1 cellular context compared by ENCODE assay signal in the genomic region with DNA sequence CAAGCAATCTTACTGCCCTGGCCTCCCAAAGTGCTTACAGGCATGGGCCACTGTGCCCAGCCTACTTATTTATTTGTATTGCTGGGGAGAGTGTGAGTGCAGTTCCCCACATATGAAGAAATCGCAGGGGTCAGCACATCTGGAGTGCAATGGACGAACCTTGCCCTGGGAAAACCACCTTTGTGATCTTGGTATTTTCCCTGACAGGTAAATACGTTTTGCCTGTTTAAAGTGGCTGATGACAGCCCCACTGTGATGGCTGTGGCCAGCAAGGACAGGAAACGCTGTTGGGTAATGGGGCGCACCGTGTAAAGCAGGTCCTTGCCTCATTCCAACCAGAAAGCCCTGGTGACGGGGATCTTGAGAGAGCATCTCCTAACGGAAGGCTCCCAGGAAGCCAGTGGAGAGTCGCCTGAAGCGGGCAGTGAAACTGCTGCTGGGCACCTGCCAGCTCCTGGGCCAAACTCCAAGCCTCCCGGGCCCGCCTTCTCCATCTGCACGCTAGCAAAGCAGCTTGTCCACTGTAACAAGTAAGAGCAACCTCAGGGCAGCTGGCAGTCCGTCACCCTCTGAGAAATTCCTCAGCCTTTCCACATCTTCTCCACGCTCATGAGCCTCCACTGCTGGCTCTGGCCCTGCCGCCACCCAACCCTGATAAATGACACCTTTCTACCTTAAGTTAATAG.
TF ChIP-seq lines count a peak whose summit lies in the region.

No MANE protein-coding gene starts in this region.

TF ChIP-seq in HepG2, 621 proteins besides CTCF, POLR2A, EP300 and RAD21 (continued from another document and continues in another):
- TF ChIP-seq, protein P1, sequence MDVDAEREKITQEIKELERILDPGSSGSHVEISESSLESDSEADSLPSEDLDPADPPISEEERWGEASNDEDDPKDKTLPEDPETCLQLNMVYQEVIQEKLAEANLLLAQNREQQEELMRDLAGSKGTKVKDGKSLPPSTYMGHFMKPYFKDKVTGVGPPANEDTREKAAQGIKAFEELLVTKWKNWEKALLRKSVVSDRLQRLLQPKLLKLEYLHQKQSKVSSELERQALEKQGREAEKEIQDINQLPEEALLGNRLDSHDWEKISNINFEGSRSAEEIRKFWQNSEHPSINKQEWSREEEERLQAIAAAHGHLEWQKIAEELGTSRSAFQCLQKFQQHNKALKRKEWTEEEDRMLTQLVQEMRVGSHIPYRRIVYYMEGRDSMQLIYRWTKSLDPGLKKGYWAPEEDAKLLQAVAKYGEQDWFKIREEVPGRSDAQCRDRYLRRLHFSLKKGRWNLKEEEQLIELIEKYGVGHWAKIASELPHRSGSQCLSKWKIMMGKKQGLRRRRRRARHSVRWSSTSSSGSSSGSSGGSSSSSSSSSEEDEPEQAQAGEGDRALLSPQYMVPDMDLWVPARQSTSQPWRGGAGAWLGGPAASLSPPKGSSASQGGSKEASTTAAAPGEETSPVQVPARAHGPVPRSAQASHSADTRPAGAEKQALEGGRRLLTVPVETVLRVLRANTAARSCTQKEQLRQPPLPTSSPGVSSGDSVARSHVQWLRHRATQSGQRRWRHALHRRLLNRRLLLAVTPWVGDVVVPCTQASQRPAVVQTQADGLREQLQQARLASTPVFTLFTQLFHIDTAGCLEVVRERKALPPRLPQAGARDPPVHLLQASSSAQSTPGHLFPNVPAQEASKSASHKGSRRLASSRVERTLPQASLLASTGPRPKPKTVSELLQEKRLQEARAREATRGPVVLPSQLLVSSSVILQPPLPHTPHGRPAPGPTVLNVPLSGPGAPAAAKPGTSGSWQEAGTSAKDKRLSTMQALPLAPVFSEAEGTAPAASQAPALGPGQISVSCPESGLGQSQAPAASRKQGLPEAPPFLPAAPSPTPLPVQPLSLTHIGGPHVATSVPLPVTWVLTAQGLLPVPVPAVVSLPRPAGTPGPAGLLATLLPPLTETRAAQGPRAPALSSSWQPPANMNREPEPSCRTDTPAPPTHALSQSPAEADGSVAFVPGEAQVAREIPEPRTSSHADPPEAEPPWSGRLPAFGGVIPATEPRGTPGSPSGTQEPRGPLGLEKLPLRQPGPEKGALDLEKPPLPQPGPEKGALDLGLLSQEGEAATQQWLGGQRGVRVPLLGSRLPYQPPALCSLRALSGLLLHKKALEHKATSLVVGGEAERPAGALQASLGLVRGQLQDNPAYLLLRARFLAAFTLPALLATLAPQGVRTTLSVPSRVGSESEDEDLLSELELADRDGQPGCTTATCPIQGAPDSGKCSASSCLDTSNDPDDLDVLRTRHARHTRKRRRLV (CRISPR knock-in tag; IDR thresholded peaks at IDR 0.05): no peak
- TF ChIP-seq, protein P2, sequence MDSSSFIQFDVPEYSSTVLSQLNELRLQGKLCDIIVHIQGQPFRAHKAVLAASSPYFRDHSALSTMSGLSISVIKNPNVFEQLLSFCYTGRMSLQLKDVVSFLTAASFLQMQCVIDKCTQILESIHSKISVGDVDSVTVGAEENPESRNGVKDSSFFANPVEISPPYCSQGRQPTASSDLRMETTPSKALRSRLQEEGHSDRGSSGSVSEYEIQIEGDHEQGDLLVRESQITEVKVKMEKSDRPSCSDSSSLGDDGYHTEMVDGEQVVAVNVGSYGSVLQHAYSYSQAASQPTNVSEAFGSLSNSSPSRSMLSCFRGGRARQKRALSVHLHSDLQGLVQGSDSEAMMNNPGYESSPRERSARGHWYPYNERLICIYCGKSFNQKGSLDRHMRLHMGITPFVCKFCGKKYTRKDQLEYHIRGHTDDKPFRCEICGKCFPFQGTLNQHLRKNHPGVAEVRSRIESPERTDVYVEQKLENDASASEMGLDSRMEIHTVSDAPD (CRISPR knock-in tag; IDR thresholded peaks at IDR 0.05): no peak
- TF ChIP-seq SMC3 (IDR thresholded peaks at IDR 0.05; ENCODE audit: low read length) (no peak), NCOA1 (CRISPR knock-in tag; IDR thresholded peaks at IDR 0.05) (no peak), MED1 (CRISPR knock-in tag; IDR thresholded peaks at IDR 0.05) (no peak), ZNF616 (CRISPR knock-in tag; IDR thresholded peaks at IDR 0.05; ENCODE audit: low read depth) (no peak), ZNF329 (CRISPR knock-in tag; IDR thresholded peaks at IDR 0.05; ENCODE audit: low read depth) (no peak), ZNF143 (CRISPR knock-in tag; IDR thresholded peaks at IDR 0.05) (peak; percentile 35; the same call in 1 of the 2 replicates), NRL (CRISPR knock-in tag; IDR thresholded peaks at IDR 0.05; ENCODE audit: borderline replicate concordance) (no peak), ZNF10 (CRISPR knock-in tag; IDR thresholded peaks at IDR 0.05; ENCODE audit: borderline replicate concordance, low read depth) (no peak), JUNB (CRISPR knock-in tag; IDR thresholded peaks at IDR 0.05; ENCODE audit: borderline replicate concordance) (no peak), FOXP1 (IDR thresholded peaks at IDR 0.05) (no peak), FOXP1 (CRISPR knock-in tag; IDR thresholded peaks at IDR 0.05) (0 out of 2 replicates have a peak, but pooled peaks have one; percentile 12), NR2F2 (IDR thresholded peaks at IDR 0.05; ENCODE audit: borderline replicate concordance, low read depth) (0 out of 2 replicates have a peak, but pooled peaks have one; percentile 17), EEA1 (CRISPR knock-in tag; IDR thresholded peaks at IDR 0.05; ENCODE audit: borderline replicate concordance) (no peak), ZNF264 (CRISPR knock-in tag; IDR thresholded peaks at IDR 0.05) (no peak), ZC3H13 (CRISPR knock-in tag; IDR thresholded peaks at IDR 0.05) (no peak), POLR2G (IDR thresholded peaks at IDR 0.05; ENCODE audit: low read depth, low read length) (no peak), ZNF343 (CRISPR knock-in tag; IDR thresholded peaks at IDR 0.05) (no peak), ESRRA (CRISPR knock-in tag; IDR thresholded peaks at IDR 0.05; ENCODE audit: low read depth) (no peak), ZNF713 (CRISPR knock-in tag; IDR thresholded peaks at IDR 0.05) (no peak), ZEB1 (IDR thresholded peaks at IDR 0.05; ENCODE audit: insufficient replicate concordance, low read depth) (peak; percentile 63), ZBTB42 (CRISPR knock-in tag; IDR thresholded peaks at IDR 0.05) (peak; percentile 93), ZFAT (CRISPR knock-in tag; conservative IDR thresholded peaks at IDR 0.05) (no peak), GABPB1 (CRISPR knock-in tag; IDR thresholded peaks at IDR 0.05) (no peak), CREB1 (IDR thresholded peaks at IDR 0.05) (no peak), CREB1 (CRISPR knock-in tag; IDR thresholded peaks at IDR 0.05) (no peak), TBX2 (CRISPR knock-in tag; IDR thresholded peaks at IDR 0.05; ENCODE audit: borderline replicate concordance) (peak; percentile 25; the same call in 1 of the 2 replicates), ZNF749 (CRISPR knock-in tag; IDR thresholded peaks at IDR 0.05; ENCODE audit: borderline replicate concordance) (no peak), ZNF567 (CRISPR knock-in tag; IDR thresholded peaks at IDR 0.05; ENCODE audit: borderline replicate concordance) (no peak), ARNTL (CRISPR knock-in tag; IDR thresholded peaks at IDR 0.05) (no peak), SAP130 (CRISPR knock-in tag; IDR thresholded peaks at IDR 0.05; ENCODE audit: low read depth) (0 out of 2 replicates have a peak, but pooled peaks have one; percentile 22), TGIF2 (CRISPR knock-in tag; IDR thresholded peaks at IDR 0.05) (no peak)
- TF ChIP-seq, protein P3, sequence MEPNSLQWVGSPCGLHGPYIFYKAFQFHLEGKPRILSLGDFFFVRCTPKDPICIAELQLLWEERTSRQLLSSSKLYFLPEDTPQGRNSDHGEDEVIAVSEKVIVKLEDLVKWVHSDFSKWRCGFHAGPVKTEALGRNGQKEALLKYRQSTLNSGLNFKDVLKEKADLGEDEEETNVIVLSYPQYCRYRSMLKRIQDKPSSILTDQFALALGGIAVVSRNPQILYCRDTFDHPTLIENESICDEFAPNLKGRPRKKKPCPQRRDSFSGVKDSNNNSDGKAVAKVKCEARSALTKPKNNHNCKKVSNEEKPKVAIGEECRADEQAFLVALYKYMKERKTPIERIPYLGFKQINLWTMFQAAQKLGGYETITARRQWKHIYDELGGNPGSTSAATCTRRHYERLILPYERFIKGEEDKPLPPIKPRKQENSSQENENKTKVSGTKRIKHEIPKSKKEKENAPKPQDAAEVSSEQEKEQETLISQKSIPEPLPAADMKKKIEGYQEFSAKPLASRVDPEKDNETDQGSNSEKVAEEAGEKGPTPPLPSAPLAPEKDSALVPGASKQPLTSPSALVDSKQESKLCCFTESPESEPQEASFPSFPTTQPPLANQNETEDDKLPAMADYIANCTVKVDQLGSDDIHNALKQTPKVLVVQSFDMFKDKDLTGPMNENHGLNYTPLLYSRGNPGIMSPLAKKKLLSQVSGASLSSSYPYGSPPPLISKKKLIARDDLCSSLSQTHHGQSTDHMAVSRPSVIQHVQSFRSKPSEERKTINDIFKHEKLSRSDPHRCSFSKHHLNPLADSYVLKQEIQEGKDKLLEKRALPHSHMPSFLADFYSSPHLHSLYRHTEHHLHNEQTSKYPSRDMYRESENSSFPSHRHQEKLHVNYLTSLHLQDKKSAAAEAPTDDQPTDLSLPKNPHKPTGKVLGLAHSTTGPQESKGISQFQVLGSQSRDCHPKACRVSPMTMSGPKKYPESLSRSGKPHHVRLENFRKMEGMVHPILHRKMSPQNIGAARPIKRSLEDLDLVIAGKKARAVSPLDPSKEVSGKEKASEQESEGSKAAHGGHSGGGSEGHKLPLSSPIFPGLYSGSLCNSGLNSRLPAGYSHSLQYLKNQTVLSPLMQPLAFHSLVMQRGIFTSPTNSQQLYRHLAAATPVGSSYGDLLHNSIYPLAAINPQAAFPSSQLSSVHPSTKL (CRISPR knock-in tag; IDR thresholded peaks at IDR 0.05): peak; percentile 26; the same call in 1 of the 2 replicates
- TF ChIP-seq, protein P4, sequence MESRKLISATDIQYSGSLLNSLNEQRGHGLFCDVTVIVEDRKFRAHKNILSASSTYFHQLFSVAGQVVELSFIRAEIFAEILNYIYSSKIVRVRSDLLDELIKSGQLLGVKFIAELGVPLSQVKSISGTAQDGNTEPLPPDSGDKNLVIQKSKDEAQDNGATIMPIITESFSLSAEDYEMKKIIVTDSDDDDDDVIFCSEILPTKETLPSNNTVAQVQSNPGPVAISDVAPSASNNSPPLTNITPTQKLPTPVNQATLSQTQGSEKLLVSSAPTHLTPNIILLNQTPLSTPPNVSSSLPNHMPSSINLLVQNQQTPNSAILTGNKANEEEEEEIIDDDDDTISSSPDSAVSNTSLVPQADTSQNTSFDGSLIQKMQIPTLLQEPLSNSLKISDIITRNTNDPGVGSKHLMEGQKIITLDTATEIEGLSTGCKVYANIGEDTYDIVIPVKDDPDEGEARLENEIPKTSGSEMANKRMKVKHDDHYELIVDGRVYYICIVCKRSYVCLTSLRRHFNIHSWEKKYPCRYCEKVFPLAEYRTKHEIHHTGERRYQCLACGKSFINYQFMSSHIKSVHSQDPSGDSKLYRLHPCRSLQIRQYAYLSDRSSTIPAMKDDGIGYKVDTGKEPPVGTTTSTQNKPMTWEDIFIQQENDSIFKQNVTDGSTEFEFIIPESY (CRISPR knock-in tag; IDR thresholded peaks at IDR 0.05): 0 out of 2 replicates have a peak, but pooled peaks have one; percentile 36
- TF ChIP-seq, protein P5, sequence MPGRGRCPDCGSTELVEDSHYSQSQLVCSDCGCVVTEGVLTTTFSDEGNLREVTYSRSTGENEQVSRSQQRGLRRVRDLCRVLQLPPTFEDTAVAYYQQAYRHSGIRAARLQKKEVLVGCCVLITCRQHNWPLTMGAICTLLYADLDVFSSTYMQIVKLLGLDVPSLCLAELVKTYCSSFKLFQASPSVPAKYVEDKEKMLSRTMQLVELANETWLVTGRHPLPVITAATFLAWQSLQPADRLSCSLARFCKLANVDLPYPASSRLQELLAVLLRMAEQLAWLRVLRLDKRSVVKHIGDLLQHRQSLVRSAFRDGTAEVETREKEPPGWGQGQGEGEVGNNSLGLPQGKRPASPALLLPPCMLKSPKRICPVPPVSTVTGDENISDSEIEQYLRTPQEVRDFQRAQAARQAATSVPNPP (CRISPR knock-in tag; IDR thresholded peaks at IDR 0.05): no peak
- TF ChIP-seq, protein P6, sequence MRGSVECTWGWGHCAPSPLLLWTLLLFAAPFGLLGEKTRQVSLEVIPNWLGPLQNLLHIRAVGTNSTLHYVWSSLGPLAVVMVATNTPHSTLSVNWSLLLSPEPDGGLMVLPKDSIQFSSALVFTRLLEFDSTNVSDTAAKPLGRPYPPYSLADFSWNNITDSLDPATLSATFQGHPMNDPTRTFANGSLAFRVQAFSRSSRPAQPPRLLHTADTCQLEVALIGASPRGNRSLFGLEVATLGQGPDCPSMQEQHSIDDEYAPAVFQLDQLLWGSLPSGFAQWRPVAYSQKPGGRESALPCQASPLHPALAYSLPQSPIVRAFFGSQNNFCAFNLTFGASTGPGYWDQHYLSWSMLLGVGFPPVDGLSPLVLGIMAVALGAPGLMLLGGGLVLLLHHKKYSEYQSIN (CRISPR knock-in tag; IDR thresholded peaks at IDR 0.05; ENCODE audit: borderline replicate concordance): no peak
- TF ChIP-seq, protein P7, sequence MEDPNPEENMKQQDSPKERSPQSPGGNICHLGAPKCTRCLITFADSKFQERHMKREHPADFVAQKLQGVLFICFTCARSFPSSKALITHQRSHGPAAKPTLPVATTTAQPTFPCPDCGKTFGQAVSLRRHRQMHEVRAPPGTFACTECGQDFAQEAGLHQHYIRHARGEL (CRISPR knock-in tag; IDR thresholded peaks at IDR 0.05): no peak
- TF ChIP-seq, protein P8, sequence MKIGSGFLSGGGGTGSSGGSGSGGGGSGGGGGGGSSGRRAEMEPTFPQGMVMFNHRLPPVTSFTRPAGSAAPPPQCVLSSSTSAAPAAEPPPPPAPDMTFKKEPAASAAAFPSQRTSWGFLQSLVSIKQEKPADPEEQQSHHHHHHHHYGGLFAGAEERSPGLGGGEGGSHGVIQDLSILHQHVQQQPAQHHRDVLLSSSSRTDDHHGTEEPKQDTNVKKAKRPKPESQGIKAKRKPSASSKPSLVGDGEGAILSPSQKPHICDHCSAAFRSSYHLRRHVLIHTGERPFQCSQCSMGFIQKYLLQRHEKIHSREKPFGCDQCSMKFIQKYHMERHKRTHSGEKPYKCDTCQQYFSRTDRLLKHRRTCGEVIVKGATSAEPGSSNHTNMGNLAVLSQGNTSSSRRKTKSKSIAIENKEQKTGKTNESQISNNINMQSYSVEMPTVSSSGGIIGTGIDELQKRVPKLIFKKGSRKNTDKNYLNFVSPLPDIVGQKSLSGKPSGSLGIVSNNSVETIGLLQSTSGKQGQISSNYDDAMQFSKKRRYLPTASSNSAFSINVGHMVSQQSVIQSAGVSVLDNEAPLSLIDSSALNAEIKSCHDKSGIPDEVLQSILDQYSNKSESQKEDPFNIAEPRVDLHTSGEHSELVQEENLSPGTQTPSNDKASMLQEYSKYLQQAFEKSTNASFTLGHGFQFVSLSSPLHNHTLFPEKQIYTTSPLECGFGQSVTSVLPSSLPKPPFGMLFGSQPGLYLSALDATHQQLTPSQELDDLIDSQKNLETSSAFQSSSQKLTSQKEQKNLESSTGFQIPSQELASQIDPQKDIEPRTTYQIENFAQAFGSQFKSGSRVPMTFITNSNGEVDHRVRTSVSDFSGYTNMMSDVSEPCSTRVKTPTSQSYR (CRISPR knock-in tag; IDR thresholded peaks at IDR 0.05; ENCODE audit: borderline replicate concordance): no peak
